Comparison of ENCODE assay signal across 8 cellular contexts in genomic region chr17:80453980-80454556, GRCh38.
DNase-seq lines count a peak whose midpoint lies in the region; ATAC-seq and TF ChIP-seq lines count a peak whose summit lies in the region.

No MANE protein-coding gene starts in this region.

- no peak for TF ChIP-seq POLR2A in NB4 (IDR thresholded peaks at IDR 0.05; ENCODE audit: extremely low read depth, insufficient read length)

- H3K36me3 ChIP-seq in neuron (ENCODE audit: insufficient read depth, low read length), result no peaks in the 10 kb centered on the region

- H3K4me1 Mint-ChIP-seq in effector memory CD8-positive, alpha-beta T cell (ENCODE audit: low read depth in 2 of 2), result peaks cover 12 to 16% of the 10 kb centered on the region in 2 donors

- H3K36me3 Mint-ChIP-seq in effector memory CD8-positive, alpha-beta T cell (ENCODE audit: insufficient read depth), result peaks cover 26% of the 10 kb centered on the region

- peak overlapping the region; percentile 92 to 95 for H3K4me3 Mint-ChIP-seq in effector memory CD8-positive, alpha-beta T cell

- H3K4me3 ChIP-seq in GM12865 (ENCODE audit: low read depth, low read length) (peak overlapping the region; percentile 89), NB4 (ENCODE audit: low read depth, low read length) (peak overlapping the region; percentile 78), neuron (ENCODE audit: low read length) (peak overlapping the region; percentile 83)

- DNase-seq in GM12865 (ENCODE audit: low read depth) (no peak), NB4 (ENCODE audit: low read depth) (peak; percentile 36), NCI-H2029 (lab: John Stamatoyannopoulos, UW) (no peak), DMS53 (lab: John Stamatoyannopoulos, UW) (no peak), NCI-H345 (lab: John Stamatoyannopoulos, UW) (no peak)
- no peak for DNase-seq in effector memory CD8-positive, alpha-beta T cell

- no peak for ATAC-seq in effector memory CD8-positive, alpha-beta T cell (replicated peaks)
- ATAC-seq in GM21360 (IDR thresholded peaks at IDR 0.05; ENCODE audit: unreplicated experiment), result no peak

- H2AFZ ChIP-seq in neuron (ENCODE audit: low read depth, low read length), result peak overlapping the region; percentile 94

- H3K4me1 ChIP-seq in neuron (ENCODE audit: insufficient read depth, low read length), result peaks cover 18% of the 10 kb centered on the region

- H3K27ac Mint-ChIP-seq in effector memory CD8-positive, alpha-beta T cell, result peak overlapping the region; percentile 98 to 99

- H3K9me3 Mint-ChIP-seq in effector memory CD8-positive, alpha-beta T cell, result no peaks in the 10 kb centered on the region

- no peaks in the 10 kb centered on the region for H3K9me3 ChIP-seq in neuron (ENCODE audit: low read length)

- peaks cover 18 to 43% of the 10 kb centered on the region in 2 donors for H3K27me3 Mint-ChIP-seq in effector memory CD8-positive, alpha-beta T cell

- TF ChIP-seq CTCF in GM12865 (IDR thresholded peaks at IDR 0.05; ENCODE audit: insufficient read depth, low read depth, low read length, missing control alignments) (no peak), NB4 (IDR thresholded peaks at IDR 0.05; ENCODE audit: low read depth, low read length) (no peak)

- H3K27me3 ChIP-seq in neuron (ENCODE audit: insufficient read depth, low read length), result peaks cover 10% of the 10 kb centered on the region
